In the genomic region with DNA sequence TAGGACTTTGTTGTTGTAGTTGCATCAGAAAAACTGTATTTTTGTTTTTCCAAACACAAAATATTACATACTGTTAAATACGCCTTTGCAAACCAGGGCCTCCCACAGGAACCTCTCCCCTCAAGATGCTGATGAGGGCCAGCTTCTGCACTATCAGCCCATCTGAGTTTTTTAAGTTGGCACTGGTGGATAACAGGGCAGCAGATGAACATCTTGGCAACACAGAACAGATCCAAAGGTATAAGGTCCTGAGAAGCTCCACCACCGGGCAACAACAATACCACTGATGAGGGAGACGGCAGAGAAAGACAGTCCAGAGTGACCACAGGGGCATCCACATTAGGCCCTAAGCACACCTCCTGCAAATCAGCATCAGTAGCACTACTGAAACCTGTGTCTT, we compare ENCODE assay signal across 1 cellular context.
TF ChIP-seq lines count a peak whose summit lies in the region.

No MANE protein-coding gene starts in this region.

TF ChIP-seq in HepG2, 621 proteins besides CTCF, POLR2A, EP300 and RAD21 (continued from another document):
- no peak for TF ChIP-seq CREB3 (CRISPR knock-in tag; IDR thresholded peaks at IDR 0.05)
- TF ChIP-seq ZNF281 (CRISPR knock-in tag; IDR thresholded peaks at IDR 0.05; ENCODE audit: borderline replicate concordance), result no peak
- TF ChIP-seq, protein P1, sequence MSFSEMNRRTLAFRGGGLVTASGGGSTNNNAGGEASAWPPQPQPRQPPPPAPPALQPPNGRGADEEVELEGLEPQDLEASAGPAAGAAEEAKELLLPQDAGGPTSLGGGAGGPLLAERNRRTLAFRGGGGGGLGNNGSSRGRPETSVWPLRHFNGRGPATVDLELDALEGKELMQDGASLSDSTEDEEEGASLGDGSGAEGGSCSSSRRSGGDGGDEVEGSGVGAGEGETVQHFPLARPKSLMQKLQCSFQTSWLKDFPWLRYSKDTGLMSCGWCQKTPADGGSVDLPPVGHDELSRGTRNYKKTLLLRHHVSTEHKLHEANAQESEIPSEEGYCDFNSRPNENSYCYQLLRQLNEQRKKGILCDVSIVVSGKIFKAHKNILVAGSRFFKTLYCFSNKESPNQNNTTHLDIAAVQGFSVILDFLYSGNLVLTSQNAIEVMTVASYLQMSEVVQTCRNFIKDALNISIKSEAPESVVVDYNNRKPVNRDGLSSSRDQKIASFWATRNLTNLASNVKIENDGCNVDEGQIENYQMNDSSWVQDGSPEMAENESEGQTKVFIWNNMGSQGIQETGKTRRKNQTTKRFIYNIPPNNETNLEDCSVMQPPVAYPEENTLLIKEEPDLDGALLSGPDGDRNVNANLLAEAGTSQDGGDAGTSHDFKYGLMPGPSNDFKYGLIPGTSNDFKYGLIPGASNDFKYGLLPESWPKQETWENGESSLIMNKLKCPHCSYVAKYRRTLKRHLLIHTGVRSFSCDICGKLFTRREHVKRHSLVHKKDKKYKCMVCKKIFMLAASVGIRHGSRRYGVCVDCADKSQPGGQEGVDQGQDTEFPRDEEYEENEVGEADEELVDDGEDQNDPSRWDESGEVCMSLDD (CRISPR knock-in tag; IDR thresholded peaks at IDR 0.05; ENCODE audit: borderline replicate concordance), result no peak
- TF ChIP-seq MLXIP (CRISPR knock-in tag; IDR thresholded peaks at IDR 0.05; ENCODE audit: borderline replicate concordance), result no peak
- no peak for TF ChIP-seq ZNF44 (CRISPR knock-in tag; IDR thresholded peaks at IDR 0.05)
TF ChIP-seq in HepG2: peak in this region for 0.
